Comparison of ENCODE assay signal across 1 cellular context in the genomic region with DNA sequence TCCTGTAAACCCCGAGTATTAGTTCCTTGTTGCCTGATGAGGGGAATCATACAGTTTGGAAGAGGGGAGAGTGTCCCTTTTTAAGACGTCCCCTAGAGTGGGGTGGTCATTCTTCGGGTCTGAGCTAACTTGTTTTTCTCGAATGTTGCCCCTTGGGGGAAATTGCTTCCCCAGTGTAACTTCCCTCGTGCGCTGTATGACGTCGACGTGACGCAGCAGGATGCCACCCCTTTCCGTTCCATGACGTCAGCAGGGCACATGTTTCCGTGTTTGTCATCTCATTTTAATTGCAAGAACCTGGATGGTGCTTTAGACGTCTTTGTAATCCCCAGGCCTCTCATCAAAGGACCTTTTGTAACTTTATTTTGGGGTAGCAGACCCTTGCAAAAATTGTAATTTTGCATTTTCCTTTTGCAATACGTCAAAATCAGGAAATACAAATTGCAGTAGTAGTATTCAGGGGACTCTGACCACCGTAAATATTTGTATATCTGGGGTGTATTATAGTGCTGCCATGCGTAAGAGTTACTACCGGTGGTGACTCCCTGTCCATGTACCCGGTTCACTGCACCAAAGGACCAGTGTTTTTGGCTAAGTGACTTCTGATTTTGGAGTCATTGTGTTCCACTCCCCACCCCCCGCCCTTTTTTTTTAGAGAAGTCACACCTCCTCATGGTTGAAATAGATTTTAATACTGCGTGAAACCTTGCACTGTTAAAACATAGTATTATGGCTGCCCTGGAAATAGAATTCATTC.
A peak's percentile ranks its signal among the peaks of the same experiment; 100 is the strongest.
TF ChIP-seq lines count a peak whose summit lies in the region.

No MANE protein-coding gene starts in this region.

TF ChIP-seq in K562, 482 proteins besides CTCF, POLR2A, EP300 and RAD21 (continued from another document and continues in another):
- TF ChIP-seq, protein P1, sequence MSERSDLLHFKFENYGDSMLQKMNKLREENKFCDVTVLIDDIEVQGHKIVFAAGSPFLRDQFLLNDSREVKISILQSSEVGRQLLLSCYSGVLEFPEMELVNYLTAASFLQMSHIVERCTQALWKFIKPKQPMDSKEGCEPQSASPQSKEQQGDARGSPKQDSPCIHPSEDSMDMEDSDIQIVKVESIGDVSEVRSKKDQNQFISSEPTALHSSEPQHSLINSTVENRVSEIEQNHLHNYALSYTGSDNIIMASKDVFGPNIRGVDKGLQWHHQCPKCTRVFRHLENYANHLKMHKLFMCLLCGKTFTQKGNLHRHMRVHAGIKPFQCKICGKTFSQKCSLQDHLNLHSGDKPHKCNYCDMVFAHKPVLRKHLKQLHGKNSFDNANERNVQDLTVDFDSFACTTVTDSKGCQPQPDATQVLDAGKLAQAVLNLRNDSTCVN (CRISPR knock-in tag; IDR thresholded peaks at IDR 0.05) = 0 out of 2 replicates have a peak, but pooled peaks have one; percentile 2
- TF ChIP-seq PCBP2 (IDR thresholded peaks at IDR 0.05; ENCODE audit: low read depth, low read length, poor library complexity, severe bottlenecking) = no peak
- peak; percentile 95 for TF ChIP-seq GABPB1 (CRISPR knock-in tag; IDR thresholded peaks at IDR 0.05)
- TF ChIP-seq, protein P2, sequence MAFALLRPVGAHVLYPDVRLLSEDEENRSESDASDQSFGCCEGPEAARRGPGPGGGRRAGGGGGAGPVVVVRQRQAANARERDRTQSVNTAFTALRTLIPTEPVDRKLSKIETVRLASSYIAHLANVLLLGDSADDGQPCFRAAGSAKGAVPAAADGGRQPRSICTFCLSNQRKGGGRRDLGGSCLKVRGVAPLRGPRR (CRISPR knock-in tag; IDR thresholded peaks at IDR 0.05) = no peak
- TF ChIP-seq, protein P3, sequence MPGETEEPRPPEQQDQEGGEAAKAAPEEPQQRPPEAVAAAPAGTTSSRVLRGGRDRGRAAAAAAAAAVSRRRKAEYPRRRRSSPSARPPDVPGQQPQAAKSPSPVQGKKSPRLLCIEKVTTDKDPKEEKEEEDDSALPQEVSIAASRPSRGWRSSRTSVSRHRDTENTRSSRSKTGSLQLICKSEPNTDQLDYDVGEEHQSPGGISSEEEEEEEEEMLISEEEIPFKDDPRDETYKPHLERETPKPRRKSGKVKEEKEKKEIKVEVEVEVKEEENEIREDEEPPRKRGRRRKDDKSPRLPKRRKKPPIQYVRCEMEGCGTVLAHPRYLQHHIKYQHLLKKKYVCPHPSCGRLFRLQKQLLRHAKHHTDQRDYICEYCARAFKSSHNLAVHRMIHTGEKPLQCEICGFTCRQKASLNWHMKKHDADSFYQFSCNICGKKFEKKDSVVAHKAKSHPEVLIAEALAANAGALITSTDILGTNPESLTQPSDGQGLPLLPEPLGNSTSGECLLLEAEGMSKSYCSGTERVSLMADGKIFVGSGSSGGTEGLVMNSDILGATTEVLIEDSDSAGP (CRISPR knock-in tag; IDR thresholded peaks at IDR 0.05) = no peak
- TF ChIP-seq, protein P4, sequence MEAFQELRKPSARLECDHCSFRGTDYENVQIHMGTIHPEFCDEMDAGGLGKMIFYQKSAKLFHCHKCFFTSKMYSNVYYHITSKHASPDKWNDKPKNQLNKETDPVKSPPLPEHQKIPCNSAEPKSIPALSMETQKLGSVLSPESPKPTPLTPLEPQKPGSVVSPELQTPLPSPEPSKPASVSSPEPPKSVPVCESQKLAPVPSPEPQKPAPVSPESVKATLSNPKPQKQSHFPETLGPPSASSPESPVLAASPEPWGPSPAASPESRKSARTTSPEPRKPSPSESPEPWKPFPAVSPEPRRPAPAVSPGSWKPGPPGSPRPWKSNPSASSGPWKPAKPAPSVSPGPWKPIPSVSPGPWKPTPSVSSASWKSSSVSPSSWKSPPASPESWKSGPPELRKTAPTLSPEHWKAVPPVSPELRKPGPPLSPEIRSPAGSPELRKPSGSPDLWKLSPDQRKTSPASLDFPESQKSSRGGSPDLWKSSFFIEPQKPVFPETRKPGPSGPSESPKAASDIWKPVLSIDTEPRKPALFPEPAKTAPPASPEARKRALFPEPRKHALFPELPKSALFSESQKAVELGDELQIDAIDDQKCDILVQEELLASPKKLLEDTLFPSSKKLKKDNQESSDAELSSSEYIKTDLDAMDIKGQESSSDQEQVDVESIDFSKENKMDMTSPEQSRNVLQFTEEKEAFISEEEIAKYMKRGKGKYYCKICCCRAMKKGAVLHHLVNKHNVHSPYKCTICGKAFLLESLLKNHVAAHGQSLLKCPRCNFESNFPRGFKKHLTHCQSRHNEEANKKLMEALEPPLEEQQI (IDR thresholded peaks at IDR 0.05) = no peak
- TF ChIP-seq MYC (IDR thresholded peaks at IDR 0.05; ENCODE audit: low read depth, low read length) = peak; percentile 84
- TF ChIP-seq MYC (CRISPR knock-in tag; IDR thresholded peaks at IDR 0.05; ENCODE audit: borderline replicate concordance, low read depth) = peak; percentile 77; the same call in 1 of the 2 replicates
- TF ChIP-seq, protein P5, sequence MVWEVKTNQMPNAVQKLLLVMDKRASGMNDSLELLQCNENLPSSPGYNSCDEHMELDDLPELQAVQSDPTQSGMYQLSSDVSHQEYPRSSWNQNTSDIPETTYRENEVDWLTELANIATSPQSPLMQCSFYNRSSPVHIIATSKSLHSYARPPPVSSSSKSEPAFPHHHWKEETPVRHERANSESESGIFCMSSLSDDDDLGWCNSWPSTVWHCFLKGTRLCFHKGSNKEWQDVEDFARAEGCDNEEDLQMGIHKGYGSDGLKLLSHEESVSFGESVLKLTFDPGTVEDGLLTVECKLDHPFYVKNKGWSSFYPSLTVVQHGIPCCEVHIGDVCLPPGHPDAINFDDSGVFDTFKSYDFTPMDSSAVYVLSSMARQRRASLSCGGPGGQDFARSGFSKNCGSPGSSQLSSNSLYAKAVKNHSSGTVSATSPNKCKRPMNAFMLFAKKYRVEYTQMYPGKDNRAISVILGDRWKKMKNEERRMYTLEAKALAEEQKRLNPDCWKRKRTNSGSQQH (CRISPR knock-in tag; IDR thresholded peaks at IDR 0.05) = no peak
- no peak for TF ChIP-seq NFXL1 (CRISPR knock-in tag; IDR thresholded peaks at IDR 0.05)
- TF ChIP-seq, protein P6, sequence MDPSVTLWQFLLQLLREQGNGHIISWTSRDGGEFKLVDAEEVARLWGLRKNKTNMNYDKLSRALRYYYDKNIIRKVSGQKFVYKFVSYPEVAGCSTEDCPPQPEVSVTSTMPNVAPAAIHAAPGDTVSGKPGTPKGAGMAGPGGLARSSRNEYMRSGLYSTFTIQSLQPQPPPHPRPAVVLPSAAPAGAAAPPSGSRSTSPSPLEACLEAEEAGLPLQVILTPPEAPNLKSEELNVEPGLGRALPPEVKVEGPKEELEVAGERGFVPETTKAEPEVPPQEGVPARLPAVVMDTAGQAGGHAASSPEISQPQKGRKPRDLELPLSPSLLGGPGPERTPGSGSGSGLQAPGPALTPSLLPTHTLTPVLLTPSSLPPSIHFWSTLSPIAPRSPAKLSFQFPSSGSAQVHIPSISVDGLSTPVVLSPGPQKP (CRISPR knock-in tag; IDR thresholded peaks at IDR 0.05) = no peak
- no peak for TF ChIP-seq CHD4 (IDR thresholded peaks at IDR 0.05; ENCODE audit: insufficient read depth, insufficient replicate concordance, low read depth, low read length, poor library complexity, severe bottlenecking)
- TF ChIP-seq, protein P7, sequence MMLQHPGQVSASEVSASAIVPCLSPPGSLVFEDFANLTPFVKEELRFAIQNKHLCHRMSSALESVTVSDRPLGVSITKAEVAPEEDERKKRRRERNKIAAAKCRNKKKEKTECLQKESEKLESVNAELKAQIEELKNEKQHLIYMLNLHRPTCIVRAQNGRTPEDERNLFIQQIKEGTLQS (IDR thresholded peaks at IDR 0.05) = peak; percentile 94
- TF ChIP-seq, protein P7 (CRISPR knock-in tag; conservative IDR thresholded peaks at IDR 0.05) = no peak; the same call in 1 of the 2 replicates
- no peak for TF ChIP-seq E2F3 (CRISPR knock-in tag; IDR thresholded peaks at IDR 0.05)
- no peak for TF ChIP-seq HMGN3 (IDR thresholded peaks at IDR 0.05; ENCODE audit: borderline replicate concordance, extremely low read depth, insufficient read length, low read depth, low read length)
- TF ChIP-seq RCOR1 (IDR thresholded peaks at IDR 0.05; ENCODE audit: borderline replicate concordance in 1 of 2, low read depth in 2 of 2, low read length in 2 of 2) = peak in 1 of 2 experiments; percentile 48; a peak in 2 of 4 replicates
- no peak for TF ChIP-seq ELF4 (CRISPR knock-in tag; IDR thresholded peaks at IDR 0.05)
- no peak for TF ChIP-seq PHF8 (IDR thresholded peaks at IDR 0.05; ENCODE audit: borderline replicate concordance, low read length)
- peak; percentile 93 for TF ChIP-seq ATF1 (CRISPR knock-in tag; IDR thresholded peaks at IDR 0.05)
- TF ChIP-seq ATF1 (tag; IDR thresholded peaks at IDR 0.05) = peak; percentile 100
- no peak for TF ChIP-seq HNRNPLL (IDR thresholded peaks at IDR 0.05; ENCODE audit: low read depth, low read length, poor library complexity, severe bottlenecking)
- TF ChIP-seq DNMT1 (IDR thresholded peaks at IDR 0.05) = no peak
- TF ChIP-seq SMAD3 (CRISPR knock-in tag; conservative IDR thresholded peaks at IDR 0.05) = no peak
- TF ChIP-seq MAFK (IDR thresholded peaks at IDR 0.05; ENCODE audit: low read length) = no peak
- TF ChIP-seq KDM4B (IDR thresholded peaks at IDR 0.05; ENCODE audit: borderline replicate concordance in 2 of 2, low read depth in 1 of 2) = 0 out of 4 replicates have a peak, but pooled peaks of 1 of the 2 experiments have one; percentile 33
- TF ChIP-seq CBFA2T3 (IDR thresholded peaks at IDR 0.05) = no peak
- TF ChIP-seq RAD51 (IDR thresholded peaks at IDR 0.05; ENCODE audit: borderline replicate concordance, low read depth) = peak; percentile 42; the same call in 1 of the 2 replicates
- TF ChIP-seq KLF16 (IDR thresholded peaks at IDR 0.05) = no peak
- TF ChIP-seq ASH1L (IDR thresholded peaks at IDR 0.05; ENCODE audit: borderline replicate concordance, low read depth, partially characterized antibody) = peak; percentile 15
- no peak for TF ChIP-seq ZNF780A (CRISPR knock-in tag; IDR thresholded peaks at IDR 0.05)
- no peak for TF ChIP-seq NFIC (IDR thresholded peaks at IDR 0.05)
- no peak for TF ChIP-seq NFE2L1 (tag; IDR thresholded peaks at IDR 0.05; ENCODE audit: borderline replicate concordance, low read depth)
- TF ChIP-seq ZNF347 (CRISPR knock-in tag; IDR thresholded peaks at IDR 0.05; ENCODE audit: low read depth) = no peak
- no peak for TF ChIP-seq ZBTB1 (CRISPR knock-in tag; IDR thresholded peaks at IDR 0.05; ENCODE audit: borderline replicate concordance, low read depth)
- no peak for TF ChIP-seq TAF15 (IDR thresholded peaks at IDR 0.05; ENCODE audit: low read depth, low read length)
- TF ChIP-seq DDX20 (tag; IDR thresholded peaks at IDR 0.05; ENCODE audit: low read depth) = no peak
- TF ChIP-seq SMARCA4 (IDR thresholded peaks at IDR 0.05) = no peak
- no peak for TF ChIP-seq ZNF583 (CRISPR knock-in tag; IDR thresholded peaks at IDR 0.05)
- TF ChIP-seq PHTF2 (CRISPR knock-in tag; IDR thresholded peaks at IDR 0.05) = no peak
- 0 out of 2 replicates have a peak, but pooled peaks have one; percentile 34 for TF ChIP-seq ZNF311 (CRISPR knock-in tag; IDR thresholded peaks at IDR 0.05)
- TF ChIP-seq ZNF212 (CRISPR knock-in tag; IDR thresholded peaks at IDR 0.05) = no peak
- no peak for TF ChIP-seq TCF3 (CRISPR knock-in tag; IDR thresholded peaks at IDR 0.05)
- no peak for TF ChIP-seq NRF1 (conservative IDR thresholded peaks at IDR 0.05 in 1 of 2, IDR thresholded peaks at IDR 0.05 in 1 of 2)
- peak; percentile 33 to 47; a peak in 1 of 4 replicates for TF ChIP-seq FOXK2 (conservative IDR thresholded peaks at IDR 0.05 in 1 of 2, IDR thresholded peaks at IDR 0.05 in 1 of 2; ENCODE audit: low read depth in 2 of 2)
- TF ChIP-seq, protein P8, sequence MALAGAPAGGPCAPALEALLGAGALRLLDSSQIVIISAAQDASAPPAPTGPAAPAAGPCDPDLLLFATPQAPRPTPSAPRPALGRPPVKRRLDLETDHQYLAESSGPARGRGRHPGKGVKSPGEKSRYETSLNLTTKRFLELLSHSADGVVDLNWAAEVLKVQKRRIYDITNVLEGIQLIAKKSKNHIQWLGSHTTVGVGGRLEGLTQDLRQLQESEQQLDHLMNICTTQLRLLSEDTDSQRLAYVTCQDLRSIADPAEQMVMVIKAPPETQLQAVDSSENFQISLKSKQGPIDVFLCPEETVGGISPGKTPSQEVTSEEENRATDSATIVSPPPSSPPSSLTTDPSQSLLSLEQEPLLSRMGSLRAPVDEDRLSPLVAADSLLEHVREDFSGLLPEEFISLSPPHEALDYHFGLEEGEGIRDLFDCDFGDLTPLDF (CRISPR knock-in tag; IDR thresholded peaks at IDR 0.05) = no peak
- no peak for TF ChIP-seq GTF2E2 (tag; IDR thresholded peaks at IDR 0.05)
- TF ChIP-seq, protein P9, sequence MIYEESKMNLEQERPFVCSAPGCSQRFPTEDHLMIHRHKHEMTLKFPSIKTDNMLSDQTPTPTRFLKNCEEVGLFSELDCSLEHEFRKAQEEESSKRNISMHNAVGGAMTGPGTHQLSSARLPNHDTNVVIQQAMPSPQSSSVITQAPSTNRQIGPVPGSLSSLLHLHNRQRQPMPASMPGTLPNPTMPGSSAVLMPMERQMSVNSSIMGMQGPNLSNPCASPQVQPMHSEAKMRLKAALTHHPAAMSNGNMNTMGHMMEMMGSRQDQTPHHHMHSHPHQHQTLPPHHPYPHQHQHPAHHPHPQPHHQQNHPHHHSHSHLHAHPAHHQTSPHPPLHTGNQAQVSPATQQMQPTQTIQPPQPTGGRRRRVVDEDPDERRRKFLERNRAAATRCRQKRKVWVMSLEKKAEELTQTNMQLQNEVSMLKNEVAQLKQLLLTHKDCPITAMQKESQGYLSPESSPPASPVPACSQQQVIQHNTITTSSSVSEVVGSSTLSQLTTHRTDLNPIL (CRISPR knock-in tag; IDR thresholded peaks at IDR 0.05) = no peak
- TF ChIP-seq BCOR (IDR thresholded peaks at IDR 0.05) = no peak
- TF ChIP-seq, protein P10, sequence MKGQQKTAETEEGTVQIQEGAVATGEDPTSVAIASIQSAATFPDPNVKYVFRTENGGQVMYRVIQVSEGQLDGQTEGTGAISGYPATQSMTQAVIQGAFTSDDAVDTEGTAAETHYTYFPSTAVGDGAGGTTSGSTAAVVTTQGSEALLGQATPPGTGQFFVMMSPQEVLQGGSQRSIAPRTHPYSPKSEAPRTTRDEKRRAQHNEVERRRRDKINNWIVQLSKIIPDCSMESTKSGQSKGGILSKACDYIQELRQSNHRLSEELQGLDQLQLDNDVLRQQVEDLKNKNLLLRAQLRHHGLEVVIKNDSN (CRISPR knock-in tag; IDR thresholded peaks at IDR 0.05) = peak; percentile 70
- no peak for TF ChIP-seq IRF2 (CRISPR knock-in tag; IDR thresholded peaks at IDR 0.05)
- TF ChIP-seq ZNF766 (CRISPR knock-in tag; conservative IDR thresholded peaks at IDR 0.05) = no peak
- TF ChIP-seq, protein P11, sequence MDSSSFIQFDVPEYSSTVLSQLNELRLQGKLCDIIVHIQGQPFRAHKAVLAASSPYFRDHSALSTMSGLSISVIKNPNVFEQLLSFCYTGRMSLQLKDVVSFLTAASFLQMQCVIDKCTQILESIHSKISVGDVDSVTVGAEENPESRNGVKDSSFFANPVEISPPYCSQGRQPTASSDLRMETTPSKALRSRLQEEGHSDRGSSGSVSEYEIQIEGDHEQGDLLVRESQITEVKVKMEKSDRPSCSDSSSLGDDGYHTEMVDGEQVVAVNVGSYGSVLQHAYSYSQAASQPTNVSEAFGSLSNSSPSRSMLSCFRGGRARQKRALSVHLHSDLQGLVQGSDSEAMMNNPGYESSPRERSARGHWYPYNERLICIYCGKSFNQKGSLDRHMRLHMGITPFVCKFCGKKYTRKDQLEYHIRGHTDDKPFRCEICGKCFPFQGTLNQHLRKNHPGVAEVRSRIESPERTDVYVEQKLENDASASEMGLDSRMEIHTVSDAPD (CRISPR knock-in tag; IDR thresholded peaks at IDR 0.05) = no peak
- no peak for TF ChIP-seq HIVEP1 (CRISPR knock-in tag; IDR thresholded peaks at IDR 0.05)
- TF ChIP-seq ZNF408 (CRISPR knock-in tag; IDR thresholded peaks at IDR 0.05; ENCODE audit: low read depth) = no peak
- TF ChIP-seq ELF2 (CRISPR knock-in tag; IDR thresholded peaks at IDR 0.05) = 0 out of 2 replicates have a peak, but pooled peaks have one; percentile 20
